Comparison of ENCODE assay signal across 9 cellular contexts in genomic region chr10:32954080-32954479, GRCh38. TPM values are rescaled to one million over a fixed set of nuclear protein-coding genes. Genes with fewer than 3 reads are reported as not detected.
A peak's percentile ranks its signal among the peaks of the same experiment; 100 is the strongest.
DNase-seq lines count a peak whose midpoint lies in the region; ATAC-seq and TF ChIP-seq lines count a peak whose summit lies in the region.
"Had no signal": no experiment of that assay in that cellular context is flagged by ENCODE, and none has a peak within 500 bp of the region (broad histone marks: within the 10 kb centered on the region; RNA-seq: fewer than 3 reads in every experiment).

No MANE protein-coding gene starts in this region.

- H3K27me3 ChIP-seq in BLaER1 = no peaks in the 10 kb centered on the region
- no peaks in the 10 kb centered on the region for H3K27me3 ChIP-seq in HUES6 (ENCODE audit: control insufficient read depth, insufficient read depth, low read length)
- no peaks in the 10 kb centered on the region for H3K27me3 ChIP-seq in naive thymus-derived CD4-positive, alpha-beta T cell (ENCODE audit: control insufficient read depth in 2 of 2, insufficient read depth in 2 of 2, low read length in 2 of 2)

- H4K20me1 ChIP-seq in BLaER1 = peaks cover 77% of the 10 kb centered on the region

- H3K4me3 Mint-ChIP-seq in naive thymus-derived CD4-positive, alpha-beta T cell = peak overlapping the region in 7 of 10 donors; percentile 13 to 74 (median 46)

- no peaks in the 10 kb centered on the region for H3K9me3 ChIP-seq in BLaER1
- no peaks in the 10 kb centered on the region for H3K9me3 ChIP-seq in HUES6 (ENCODE audit: control insufficient read depth, insufficient read depth, low read depth, low read length)
- H3K9me3 ChIP-seq in naive thymus-derived CD4-positive, alpha-beta T cell (ENCODE audit: control insufficient read depth in 2 of 3, low read length in 3 of 3) = no peaks in the 10 kb centered on the region

- H3K36me3 Mint-ChIP-seq in naive thymus-derived CD4-positive, alpha-beta T cell = no peaks in the 10 kb centered on the region

- H3K9ac ChIP-seq in BLaER1 (no peak overlapping the region), HUES6 (ENCODE audit: low read length) (no peak overlapping the region)

- TF ChIP-seq CTCF in cardiac fibroblast (IDR thresholded peaks at IDR 0.05; ENCODE audit: low read depth, low read length) = peak; percentile 5

- peak overlapping the region in 7 of 9 donors; percentile 1 to 66 (median 33) for H3K27ac Mint-ChIP-seq in naive thymus-derived CD4-positive, alpha-beta T cell

- CTCF ChIA-PET in naive thymus-derived CD4-positive, alpha-beta T cell (lab: Charles Lee) = no interaction called here

- 0 out of 2 replicates have a peak overlapping the region, but pooled peaks have one; percentile 0 for H3K4me2 ChIP-seq in BLaER1

- POLR2A ChIA-PET in naive thymus-derived CD4-positive, alpha-beta T cell (lab: Charles Lee) = interaction anchor here (0.6 kb wide), 1 partner anchor 1949 kb away, joined by 4 read pairs; no protein-coding TSS in a partner anchor

- H3K27me3 Mint-ChIP-seq in naive thymus-derived CD4-positive, alpha-beta T cell = peaks cover 0 to 6% (median 0%) of the 10 kb centered on the region in 5 donors

- intact Hi-C loops in naive thymus-derived CD4-positive, alpha-beta T cell (cut with micrococcal nuclease) = loop anchor here in 1 of 2 donors (10.0 kb wide), 1 partner anchor 609 kb away; the partner anchor contains the start of gene EPC1

- DNase-seq in cardiac fibroblast (ENCODE audit: low read depth in 2 of 2) (peak in 1 of 2 donors; percentile 15), NCI-H524 (lab: John Stamatoyannopoulos, UW) (no peak)
- DNase-seq in naive thymus-derived CD4-positive, alpha-beta T cell = no peak
- no peak for DNase-seq in activated CD4-positive, alpha-beta T cell treated with anti-CD3 and anti-CD28 coated beads, Interleukin-2, amount 50 U/mL, for 1 hour
- DNase-seq: stimulated activated CD4-positive, alpha-beta T cell treated with anti-CD3 and anti-CD28 coated beads, Interleukin-15, amount 100 ng/mL, for 24 hours had no signal

- H3K27ac ChIP-seq in BLaER1 = no peak overlapping the region
- no peak overlapping the region for H3K27ac ChIP-seq in HUES6 (ENCODE audit: low read depth, low read length)
- no peak overlapping the region for H3K27ac ChIP-seq in naive thymus-derived CD4-positive, alpha-beta T cell (ENCODE audit: low read depth, low read length)

- no peaks in the 10 kb centered on the region for H3K9me3 Mint-ChIP-seq in naive thymus-derived CD4-positive, alpha-beta T cell

- H3K4me1 ChIP-seq in BLaER1 = peaks cover 34% of the 10 kb centered on the region
- peaks cover 70% of the 10 kb centered on the region for H3K4me1 ChIP-seq in HUES6 (ENCODE audit: control insufficient read depth, insufficient read depth, low read length)
- peaks cover 10 to 29% of the 10 kb centered on the region in 2 donors for H3K4me1 ChIP-seq in naive thymus-derived CD4-positive, alpha-beta T cell (ENCODE audit: control insufficient read depth in 2 of 2, insufficient read depth in 2 of 2, low read length in 2 of 2)

- H3K4me3 ChIP-seq in BLaER1 = no peak overlapping the region
- peak overlapping the region; percentile 27; the same call in 1 of the 2 replicates for H3K4me3 ChIP-seq in HUES6 (ENCODE audit: low read depth, low read length)
- peak overlapping the region in 1 of 2 donors; percentile 85 for H3K4me3 ChIP-seq in cardiac fibroblast (replicated peaks in 1 of 2; ENCODE audit: low read depth in 2 of 2, low read length in 2 of 2)
- peak overlapping the region; percentile 4 for H3K4me3 ChIP-seq in naive thymus-derived CD4-positive, alpha-beta T cell (ENCODE audit: low read length)

- H3K4me1 Mint-ChIP-seq in naive thymus-derived CD4-positive, alpha-beta T cell = peaks cover 49 to 81% (median 69%) of the 10 kb centered on the region in 7 donors

- H3K36me3 ChIP-seq in BLaER1 = peaks cover 10% of the 10 kb centered on the region; the same call in 1 of the 2 replicates
- peaks cover 5% of the 10 kb centered on the region; the same call in 1 of the 2 replicates for H3K36me3 ChIP-seq in HUES6 (ENCODE audit: control insufficient read depth, insufficient read depth, low read length)
- H3K36me3 ChIP-seq in naive thymus-derived CD4-positive, alpha-beta T cell (ENCODE audit: control insufficient read depth in 2 of 3, insufficient read depth in 3 of 3, low read length in 3 of 3) = no peaks in the 10 kb centered on the region

- no peak for ATAC-seq in naive thymus-derived CD4-positive, alpha-beta T cell
- ATAC-seq in HG03565 (IDR thresholded peaks at IDR 0.05; ENCODE audit: unreplicated experiment) (no peak), GM21367 (IDR thresholded peaks at IDR 0.05; ENCODE audit: unreplicated experiment) (no peak)

RNA-seq across cellular contexts. Expression of gene ITGB1, which starts 4.0 kb away (rescaled TPM):
- 100 to 1,000 TPM in 1 of 5 experiments, 10 to 100 TPM in 4; 43.2 to 205 (median 60.8) TPM for total RNA-seq in naive thymus-derived CD4-positive, alpha-beta T cell
- 10 to 100 TPM; 26.5 to 36.1 TPM for polyA plus RNA-seq in naive thymus-derived CD4-positive, alpha-beta T cell
